In genomic region chr6:22737331-22737730, GRCh38 we compare ENCODE assay signal across 8 cellular contexts.
DNase-seq lines count a peak whose midpoint lies in the region; ATAC-seq and TF ChIP-seq lines count a peak whose summit lies in the region.

No MANE protein-coding gene starts in this region.

- no peak overlapping the region for H3K27ac ChIP-seq in aorta (ENCODE audit: low read depth in 1 of 2, low read length in 2 of 2)

- H3K4me3 ChIP-seq in HFF-Myc (replicated peaks; ENCODE audit: low read depth, low read length) (no peak overlapping the region), astrocyte of the spinal cord (ENCODE audit: low read depth, low read length) (no peak overlapping the region), kidney epithelial cell (ENCODE audit: low read depth, low read length) (no peak overlapping the region), aorta (ENCODE audit: low read length in 2 of 2) (no peak overlapping the region)

- intact Hi-C loops in aorta (cut with DNase I) = loop anchor here in 1 of 2 donors (10.0 kb wide), 1 partner anchor 1143 kb away; the partner anchor contains the start of gene SOX4

- WGBS in aorta, 2 donors = 53 to 54% methylated on average over 5 of the region's 5 CpGs

- H3K36me3 ChIP-seq in kidney epithelial cell (ENCODE audit: control insufficient read depth, insufficient read depth, low read length) = no peaks in the 10 kb centered on the region
- no peaks in the 10 kb centered on the region for H3K36me3 ChIP-seq in aorta (ENCODE audit: control insufficient read depth in 1 of 2, insufficient read depth in 2 of 2, low read length in 1 of 2)

- ATAC-seq in aorta (ENCODE audit: low FRiP score) (no peak), GM21529 (IDR thresholded peaks at IDR 0.05; ENCODE audit: unreplicated experiment) (no peak), HG03457 (IDR thresholded peaks at IDR 0.05; ENCODE audit: unreplicated experiment) (no peak)

- H3K27me3 ChIP-seq in kidney epithelial cell (ENCODE audit: control insufficient read depth, insufficient read depth, low read length) (no peaks in the 10 kb centered on the region), aorta (ENCODE audit: control insufficient read depth in 1 of 2, insufficient read depth in 2 of 2, low read length in 1 of 2) (no peaks in the 10 kb centered on the region)

- H3K4me1 ChIP-seq in aorta (ENCODE audit: control insufficient read depth in 1 of 2, insufficient read depth in 2 of 2, low read length in 2 of 2) = peaks cover 0 to 2% of the 10 kb centered on the region in 2 donors

- no peaks in the 10 kb centered on the region for H3K9me3 ChIP-seq in aorta (ENCODE audit: control insufficient read depth, low read length)

- DNase-seq in AG09319 (ENCODE audit: extremely low read depth, low read depth) (no peak), HFF-Myc (ENCODE audit: extremely low read depth, low read depth) (no peak), astrocyte of the spinal cord (ENCODE audit: low read depth, low spot score) (peak; percentile 52), kidney epithelial cell (ENCODE audit: low read depth) (no peak), aorta (peak; percentile 50 to 63), NCI-H2107 treated with DMSO at 0.1 percent for 48 hours (lab: John Stamatoyannopoulos, UW; ENCODE audit: unreplicated experiment) (no peak)

- TF ChIP-seq CTCF in AG09319 (IDR thresholded peaks at IDR 0.05; ENCODE audit: low read depth, low read length) (peak; percentile 42), HFF-Myc (IDR thresholded peaks at IDR 0.05; ENCODE audit: low read depth, low read length, missing control alignments) (peak; percentile 59), astrocyte of the spinal cord (IDR thresholded peaks at IDR 0.05; ENCODE audit: low read depth, low read length) (peak; percentile 61), kidney epithelial cell (IDR thresholded peaks at IDR 0.05; ENCODE audit: insufficient read depth, low read length, poor library complexity, severe bottlenecking) (peak; percentile 72)

- in situ Hi-C loops in astrocyte of the spinal cord (cut with HindIII; ENCODE audit: low sequenced_read_pairs) = no loop called here

Comparison
In these comparisons a context has a peak if more than half of its experiments do, and no peak if none do; other contexts are left out.
1. DNase-seq: peak in astrocyte of the spinal cord (single experiment) and aorta (2 of 2); none in AG09319 (single experiment), HFF-Myc (single experiment), kidney epithelial cell (single experiment) and NCI-H2107 treated with DMSO at 0.1 percent for 48 hours (single experiment).
2. Peak in every context shown above with its lines, with median percentiles within 50 percentile points of each other: CTCF ChIP-seq.